In the genomic region with DNA sequence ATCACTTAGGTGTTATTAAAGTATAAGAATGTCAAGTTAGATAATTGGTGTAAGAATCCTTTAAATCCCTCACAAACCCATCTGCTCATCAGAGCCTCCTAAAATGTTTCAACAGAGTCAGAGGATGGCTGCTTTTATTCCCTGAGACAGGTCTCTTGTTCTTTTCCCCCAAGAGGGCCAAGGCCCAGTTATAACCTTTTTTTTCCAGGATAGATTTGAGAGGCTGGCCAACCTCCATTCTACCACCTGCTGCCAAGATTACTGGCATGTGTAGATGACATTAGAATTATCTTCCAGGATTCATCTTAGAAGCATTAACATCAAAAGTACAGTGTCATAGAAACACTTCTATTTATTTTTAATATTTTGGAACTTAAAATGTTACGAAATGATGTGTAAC, we compare ENCODE assay signal across 22 cellular contexts.
"Had no signal": no experiment of that assay in that cellular context is flagged by ENCODE, and none has a peak within 500 bp of the region (broad histone marks: within the 10 kb centered on the region; RNA-seq: fewer than 3 reads in every experiment).

No MANE protein-coding gene starts in this region.

- DNase-seq: KBM-7; MV-4-11; NCI-H1048; NCI-H1105; NCI-H1436 treated with DMSO at 0.1 percent for 48 hours; NCI-H1694; NCI-H187 treated with DMSO at 0.1 percent for 48 hours; NCI-H2081; NCI-H2107; NCI-H2171 treated with DMSO at 0.1 percent for 48 hours; NCI-H226; NCI-H446; NCI-H510A; NCI-H526 treated with DMSO at 0.1 percent for 48 hours; NCI-H748 treated with DMSO at 0.1 percent for 48 hours; NK-92 treated with Interleukin-12 subunit alpha and Interleukin-12 subunit beta, amount 100 ng/mL, for 24 hours; PC-3; SHP77; SK-N-SH; T-helper 1 cell; T-helper 17 cell had no signal

- ATAC-seq: Panc1, PC-3, T-helper 17 cell had no signal
